Comparison of ENCODE assay signal across 8 cellular contexts in genomic region chr16:81005644-81006471, GRCh38. TPM values are rescaled to one million over a fixed set of nuclear protein-coding genes. Genes with fewer than 3 reads are reported as not detected.
DNase-seq lines count a peak whose midpoint lies in the region; ATAC-seq, FAIRE-seq and TF ChIP-seq lines count a peak whose summit lies in the region.

No MANE protein-coding gene starts in this region.

- peaks cover under 1% of the 10 kb centered on the region; the same call in 1 of the 2 replicates for H3K36me3 ChIP-seq in PC-9 (ENCODE audit: low read depth)

- TF ChIP-seq CTCF in PC-9 (conservative IDR thresholded peaks at IDR 0.05) (no peak), D721Med (IDR thresholded peaks at IDR 0.05; ENCODE audit: insufficient read depth, missing control alignments) (no peak)

- peak overlapping the region; percentile 91 for H3K4me2 ChIP-seq in PC-9

- no TSS peak for BruUV-seq in PC-9 (replicated peaks; lab: Mats Ljungman, UMichigan)

- intact Hi-C loops in PC-9 (cut with micrococcal nuclease; ENCODE audit: unreplicated experiment): loop anchor here (10.0 kb wide), 1 partner anchor 719 kb away; no protein-coding TSS in a partner anchor

- no peak for ATAC-seq in naive B cell (ENCODE audit: low read depth in 2 of 2)
- no peak for ATAC-seq in HG02973 (IDR thresholded peaks at IDR 0.05; ENCODE audit: unreplicated experiment)
- ATAC-seq in GM18517 (IDR thresholded peaks at IDR 0.05; ENCODE audit: unreplicated experiment): no peak

- peaks cover 18% of the 10 kb centered on the region for H4K20me1 ChIP-seq in PC-9 (ENCODE audit: insufficient read depth)

- H3K9me3 ChIP-seq in PC-9 (ENCODE audit: insufficient read depth, low read depth): no peaks in the 10 kb centered on the region

- peaks cover 90% of the 10 kb centered on the region for H3K79me2 ChIP-seq in PC-9 (ENCODE audit: low read depth)

- CTCF ChIA-PET in PC-9 (lab: Charles Lee): interaction anchor here (0.5 to 1.8 kb wide), 3 partner anchors 12 to 15 kb away, joined by 3 to 16 read pairs (median 3); no protein-coding TSS in a partner anchor

- POLR2A ChIA-PET in PC-9 (lab: Charles Lee; ENCODE audit: unreplicated experiment): interaction anchor here (0.6 kb wide), 1 partner anchor 546 kb away, joined by 4 read pairs; no protein-coding TSS in a partner anchor

- no peaks in the 10 kb centered on the region for H3K9me2 ChIP-seq in PC-9 (ENCODE audit: insufficient read depth)

- no peak for FAIRE-seq in D721Med (lab: Jason Lieb, UNC)

- H3K4me3 ChIP-seq in PC-9: peak overlapping the region; percentile 87

- peak overlapping the region; percentile 94 to 100 (median 98) for H3K4me3 Mint-ChIP-seq in naive B cell

- H3F3A ChIP-seq in PC-9 (ENCODE audit: insufficient read depth, low read depth): peaks cover 12% of the 10 kb centered on the region

- H3K4me1 ChIP-seq in PC-9 (replicated peaks; ENCODE audit: insufficient read depth): peaks cover 28% of the 10 kb centered on the region

- no peaks in the 10 kb centered on the region for H3K9me3 Mint-ChIP-seq in naive B cell

- H3K27me3 ChIP-seq in PC-9 (ENCODE audit: insufficient read depth, low read depth): no peaks in the 10 kb centered on the region

- H3K27ac Mint-ChIP-seq in naive B cell: peak overlapping the region; percentile 98 to 100 (median 100)

- H3K36me3 Mint-ChIP-seq in naive B cell: no peaks in the 10 kb centered on the region

- H3K27ac ChIP-seq in PC-9: peak overlapping the region; percentile 80; the same call in 1 of the 2 replicates

- no peaks in the 10 kb centered on the region for H3K27me3 Mint-ChIP-seq in naive B cell

- peak; percentile 7 for DNase-seq in NCI-H510A treated with DMSO at 0.1 percent for 48 hours (lab: John Stamatoyannopoulos, UW)
- no peak for DNase-seq in NCI-H510A (lab: John Stamatoyannopoulos, UW)
- no peak for DNase-seq in PC-9
- peak; percentile 37 for DNase-seq in dermis blood vessel endothelial cell
- DNase-seq in naive B cell: no peak
- DNase-seq in D721Med (ENCODE audit: insufficient read length, low spot score): no peak

- H2AFZ ChIP-seq in PC-9: peak overlapping the region; percentile 87; the same call in 1 of the 2 replicates

- H3K4me1 Mint-ChIP-seq in naive B cell: peaks cover 20 to 59% (median 38%) of the 10 kb centered on the region in 3 donors

RNA-seq across cellular contexts. Expression of gene CMC2, which starts 0.8 kb away (rescaled TPM):
- total RNA-seq in PC-9 (2021) (89.5 and 106 TPM in 2 replicates), dermis blood vessel endothelial cell (35.7 and 47.4 TPM in 2 replicates)
- polyA plus RNA-seq in naive B cell (ENCODE audit: low read depth in 6 of 6): 100 to 1,000 TPM in 2 of 6 donors, 10 to 100 TPM in 4; 71.2 to 106 (median 83.2) TPM

RNA-seq across cellular contexts. Expression of gene CENPN, which starts 1.2 kb away (rescaled TPM):
- total RNA-seq in PC-9 (2021): 68.9 and 84.2 TPM in 2 replicates
- 57.2 and 101 TPM in 2 replicates for total RNA-seq in dermis blood vessel endothelial cell
- polyA plus RNA-seq in naive B cell (ENCODE audit: low read depth in 6 of 6): 10 to 100 TPM in 1 of 6 donors, 1 to 10 TPM in 5; 4.2 to 11.8 (median 8.6) TPM

RNA-seq across cellular contexts. Expression of gene ATMIN, which starts 29.8 kb away (rescaled TPM):
- total RNA-seq in PC-9 (2021): 17.8 and 31.2 TPM in 2 replicates
- total RNA-seq in dermis blood vessel endothelial cell: 40.0 and 43.9 TPM in 2 replicates
- 10 to 100 TPM; 22.9 to 49.0 (median 30.8) TPM for polyA plus RNA-seq in naive B cell (ENCODE audit: low read depth in 6 of 6)

Comparison
In these comparisons a context has a peak if more than half of its experiments do, and no peak if none do; other contexts are left out.
1. DNase-seq: peak in NCI-H510A treated with DMSO at 0.1 percent for 48 hours (single experiment) and dermis blood vessel endothelial cell (single experiment); none in NCI-H510A (single experiment), PC-9 (0 of 2), naive B cell (single experiment) and D721Med (single experiment).